Comparison of ENCODE assay signal across 36 cellular contexts in genomic region chr6:10262505-10262904, GRCh38.
"Had no signal": no experiment of that assay in that cellular context is flagged by ENCODE, and none has a peak within 500 bp of the region (broad histone marks: within the 10 kb centered on the region; RNA-seq: fewer than 3 reads in every experiment).

No MANE protein-coding gene starts in this region.

- H3K27ac ChIP-seq: adrenal gland, body of pancreas, brain microvascular endothelial cell, breast epithelium, VCaP had no signal

- ATAC-seq: activated CD8-positive, alpha-beta T cell treated with anti-CD3 and anti-CD28 coated beads for 36 hours; activated naive CD4-positive, alpha-beta T cell treated with anti-CD3 and anti-CD28 coated beads, Interleukin-2, amount 50 U/mL, for 72 hours; activated T-cell treated with anti-CD3 and anti-CD28 coated beads, Interleukin-2, amount 50 U/mL, for 4 hours; activated T-cell treated with anti-CD3 and anti-CD28 coated beads, Interleukin-2, amount 50 U/mL, for 72 hours; activated T-helper 17 cell treated with anti-CD3 and anti-CD28 coated beads, Interleukin-2, amount 50 U/mL, for 72 hours; body of pancreas had no signal

- H3K9me3 Mint-ChIP-seq: activated CD4-positive, alpha-beta memory T cell treated with anti-CD3 and anti-CD28 coated beads for 36 hours; activated CD8-positive, alpha-beta T cell treated with anti-CD3 and anti-CD28 coated beads for 36 hours; activated naive CD4-positive, alpha-beta T cell treated with anti-CD3 and anti-CD28 coated beads for 36 hours; activated naive CD8-positive, alpha-beta T cell treated with anti-CD3 and anti-CD28 coated beads for 36 hours; activated T-cell treated with anti-CD3 and anti-CD28 coated beads, Interleukin-2, amount 50 U/mL, for 4 hours; activated T-helper 1 cell treated with anti-CD3 and anti-CD28 coated beads, Interleukin-12 subunit alpha, Interleukin-12 subunit beta, Interleukin-2, Interleukin-4 antibody, amounts not matched to agents 30 ng/mL and 10 ng/mL and 1 ng/mL, durations not matched to agents 14 hours and 24 hours and 36 hours; T-helper 2 cell treated with Interferon-gamma antibody and Interleukin-4, amounts not matched to agents 5 μg/mL and 100 μg/mL, for 36 hours had no signal

- H3K4me3 ChIP-seq: adrenal gland, body of pancreas, breast epithelium had no signal

- H3K4me1 ChIP-seq: adrenal gland, body of pancreas, breast epithelium had no signal

- H3K9me3 ChIP-seq: body of pancreas, breast epithelium had no signal

- H3K4me1 Mint-ChIP-seq: activated B cell treated with CpG ODN at 0.5 μM for 24 hours; activated CD4-positive, alpha-beta T cell treated with anti-CD3 and anti-CD28 coated beads, Interleukin-2, amount 10 ng/mL, durations not matched to agents 24 days and 14 days; activated naive CD8-positive, alpha-beta T cell treated with anti-CD3 and anti-CD28 coated beads for 36 hours; activated T-helper 17 cell treated with anti-CD3 and anti-CD28 coated beads, Interleukin-2, amount 50 U/mL, for 72 hours had no signal

- H3K27ac Mint-ChIP-seq: activated B cell treated with CpG ODN at 0.5 μM for 24 hours; activated CD4-positive, alpha-beta memory T cell treated with anti-CD3 and anti-CD28 coated beads for 36 hours; activated CD4-positive, alpha-beta T cell treated with anti-CD3 and anti-CD28 coated beads, Interleukin-2, amount 10 ng/mL, durations not matched to agents 24 days and 14 days; activated CD8-positive, alpha-beta T cell treated with anti-CD3 and anti-CD28 coated beads for 36 hours; activated naive CD4-positive, alpha-beta T cell treated with anti-CD3 and anti-CD28 coated beads for 36 hours; activated naive CD4-positive, alpha-beta T cell treated with anti-CD3 and anti-CD28 coated beads, Interleukin-2, amount 50 U/mL, for 72 hours; activated naive CD8-positive, alpha-beta T cell treated with anti-CD3 and anti-CD28 coated beads for 36 hours; activated T-cell treated with anti-CD3 and anti-CD28 coated beads, Interleukin-2, amount 50 U/mL, for 72 hours; activated T-helper 1 cell treated with anti-CD3 and anti-CD28 coated beads, Interleukin-12 subunit alpha, Interleukin-12 subunit beta, Interleukin-2, Interleukin-4 antibody, amounts not matched to agents 30 ng/mL and 10 ng/mL and 1 ng/mL, durations not matched to agents 14 hours and 24 hours and 36 hours; activated T-helper 17 cell treated with anti-CD3 and anti-CD28 coated beads, Interleukin-2, amount 50 U/mL, for 72 hours; T-helper 2 cell treated with Interferon-gamma antibody and Interleukin-4, amounts not matched to agents 5 μg/mL and 100 μg/mL, for 36 hours had no signal

- H3K36me3 ChIP-seq: adrenal gland, brain microvascular endothelial cell, breast epithelium had no signal

- H3K36me3 Mint-ChIP-seq: activated CD4-positive, alpha-beta memory T cell treated with anti-CD3 and anti-CD28 coated beads for 36 hours; activated naive CD8-positive, alpha-beta T cell treated with anti-CD3 and anti-CD28 coated beads for 36 hours had no signal

- H3K27me3 Mint-ChIP-seq: activated CD4-positive, alpha-beta T cell treated with anti-CD3 and anti-CD28 coated beads, Interleukin-2, amount 10 ng/mL, durations not matched to agents 24 days and 14 days had no signal

- H3K27me3 ChIP-seq: body of pancreas, brain microvascular endothelial cell, breast epithelium had no signal

- DNase-seq: activated B cell treated with CpG ODN at 0.5 μM for 24 hours; activated CD4-positive, alpha-beta memory T cell treated with anti-CD3 and anti-CD28 coated beads for 36 hours; activated CD4-positive, alpha-beta T cell treated with anti-CD3 and anti-CD28 coated beads for 4 hours; activated CD4-positive, alpha-beta T cell treated with anti-CD3 and anti-CD28 coated beads, Interleukin-2, amount 10 ng/mL, durations not matched to agents 24 days and 14 days; activated CD4-positive, alpha-beta T cell treated with anti-CD3 and anti-CD28 coated beads, Interleukin-2, amount 50 U/mL, for 1 hour; activated CD4-positive, alpha-beta T cell treated with anti-CD3 and anti-CD28 coated beads, Interleukin-2, amount 50 U/mL, for 4 hours; activated CD4-positive, CD25-positive, alpha-beta regulatory T cell treated with anti-CD3 and anti-CD28 coated beads, Interleukin-2, amount 50 U/mL, for 72 hours; activated CD8-positive, alpha-beta memory T cell treated with anti-CD3 and anti-CD28 coated beads, Interleukin-2, amount 50 U/mL, for 4 hours; activated CD8-positive, alpha-beta T cell treated with anti-CD3 and anti-CD28 coated beads for 36 hours; activated effector memory CD4-positive, alpha-beta T cell treated with anti-CD3 and anti-CD28 coated beads, Interleukin-2, amount 50 U/mL, for 16 hours; activated gamma-delta T cell treated with Interleukin-2 at 50 U/mL for 16 hours; activated naive CD4-positive, alpha-beta T cell; activated naive CD4-positive, alpha-beta T cell treated with anti-CD3 and anti-CD28 coated beads for 36 hours; activated naive CD4-positive, alpha-beta T cell treated with anti-CD3 and anti-CD28 coated beads, Interleukin-2, amount 50 U/mL, for 16 hours; activated naive CD8-positive, alpha-beta T cell treated with anti-CD3 and anti-CD28 coated beads for 36 hours; activated T-cell treated with anti-CD3 and anti-CD28 coated beads for 4 hours; activated T-cell treated with anti-CD3 and anti-CD28 coated beads, Interleukin-2, amount 50 U/mL, for 1 hour; activated T-cell treated with anti-CD3 and anti-CD28 coated beads, Interleukin-2, amount 50 U/mL, for 4 hours; activated T-cell treated with anti-CD3 and anti-CD28 coated beads, Interleukin-2, amount 50 U/mL, for 72 hours; adrenal gland; amniotic stem cell; aorta; body of pancreas; brain microvascular endothelial cell; central memory CD4-positive, alpha-beta T cell; T-helper 2 cell; T-helper 9 cell had no signal

- H3K4me3 Mint-ChIP-seq: activated B cell treated with CpG ODN at 0.5 μM for 24 hours; activated CD4-positive, alpha-beta memory T cell treated with anti-CD3 and anti-CD28 coated beads for 36 hours; activated CD4-positive, alpha-beta T cell treated with anti-CD3 and anti-CD28 coated beads, Interleukin-2, amount 10 ng/mL, durations not matched to agents 24 days and 14 days; activated CD8-positive, alpha-beta T cell treated with anti-CD3 and anti-CD28 coated beads for 36 hours; activated naive CD4-positive, alpha-beta T cell treated with anti-CD3 and anti-CD28 coated beads for 36 hours; activated naive CD8-positive, alpha-beta T cell treated with anti-CD3 and anti-CD28 coated beads for 36 hours; activated T-cell treated with anti-CD3 and anti-CD28 coated beads, Interleukin-2, amount 50 U/mL, for 4 hours; activated T-cell treated with anti-CD3 and anti-CD28 coated beads, Interleukin-2, amount 50 U/mL, for 72 hours; activated T-helper 1 cell treated with anti-CD3 and anti-CD28 coated beads, Interleukin-12 subunit alpha, Interleukin-12 subunit beta, Interleukin-2, Interleukin-4 antibody, amounts not matched to agents 30 ng/mL and 10 ng/mL and 1 ng/mL, durations not matched to agents 14 hours and 24 hours and 36 hours; activated T-helper 17 cell treated with anti-CD3 and anti-CD28 coated beads, Interleukin-2, amount 50 U/mL, for 72 hours; T-helper 2 cell treated with Interferon-gamma antibody and Interleukin-4, amounts not matched to agents 5 μg/mL and 100 μg/mL, for 36 hours had no signal

- FAIRE-seq: astrocyte, colon, TTC549 had no signal
